In genomic region chr5:169706070-169706469, GRCh38 we compare ENCODE assay signal across 20 cellular contexts.
DNase-seq lines count a peak whose midpoint lies in the region; ATAC-seq and TF ChIP-seq lines count a peak whose summit lies in the region.
"Had no signal": no experiment of that assay in that cellular context is flagged by ENCODE, and none has a peak within 500 bp of the region (broad histone marks: within the 10 kb centered on the region; RNA-seq: fewer than 3 reads in every experiment).

No MANE protein-coding gene starts in this region.

- TF ChIP-seq CTCF in HFFc6 (IDR thresholded peaks at IDR 0.05): no peak
- no peak for TF ChIP-seq CTCF in adrenal gland (IDR thresholded peaks at IDR 0.05)

- H3K27ac Mint-ChIP-seq in activated naive CD8-positive, alpha-beta T cell: peak overlapping the region; percentile 68
- no peak overlapping the region for H3K27ac Mint-ChIP-seq in activated naive CD8-positive, alpha-beta T cell treated with anti-CD3 and anti-CD28 coated beads for 36 hours
- H3K27ac Mint-ChIP-seq in HFFc6: peak overlapping the region; percentile 91
- H3K27ac Mint-ChIP-seq in stimulated activated effector memory CD8-positive, alpha-beta T cell treated with anti-CD3 and anti-CD28 coated beads, Interleukin-12 subunit alpha, Interleukin-12 subunit beta, amount 100 ng/mL, for 72 hours: peak overlapping the region; percentile 89
- H3K27ac Mint-ChIP-seq: activated naive CD8-positive, alpha-beta T cell treated with anti-CD3 and anti-CD28 coated beads, Interleukin-2, amount 10 ng/mL, durations not matched to agents 7 days and 5 days had no signal

- TF ChIP-seq POLR2A in adrenal gland (IDR thresholded peaks at IDR 0.05) (no peak), GM18505 (IDR thresholded peaks at IDR 0.05; ENCODE audit: borderline replicate concordance, extremely low read depth, insufficient read depth, insufficient read length) (no peak)

- H3K27me3 Mint-ChIP-seq in activated naive CD8-positive, alpha-beta T cell: no peaks in the 10 kb centered on the region
- H3K27me3 Mint-ChIP-seq in activated naive CD8-positive, alpha-beta T cell treated with anti-CD3 and anti-CD28 coated beads for 36 hours: no peaks in the 10 kb centered on the region
- peaks cover 1% of the 10 kb centered on the region; the same call in 1 of the 2 replicates for H3K27me3 Mint-ChIP-seq in HFFc6 (ENCODE audit: insufficient read depth)
- H3K27me3 Mint-ChIP-seq: activated naive CD8-positive, alpha-beta T cell treated with anti-CD3 and anti-CD28 coated beads, Interleukin-2, amount 10 ng/mL, durations not matched to agents 7 days and 5 days; naive B cell had no signal

- no peaks in the 10 kb centered on the region for H3K9me3 Mint-ChIP-seq in activated naive CD8-positive, alpha-beta T cell (ENCODE audit: low read depth)
- no peaks in the 10 kb centered on the region for H3K9me3 Mint-ChIP-seq in activated naive CD8-positive, alpha-beta T cell treated with anti-CD3 and anti-CD28 coated beads for 36 hours
- H3K9me3 Mint-ChIP-seq in HFFc6: no peaks in the 10 kb centered on the region
- no peaks in the 10 kb centered on the region for H3K9me3 Mint-ChIP-seq in stimulated activated effector memory CD8-positive, alpha-beta T cell treated with anti-CD3 and anti-CD28 coated beads, Interleukin-12 subunit alpha, Interleukin-12 subunit beta, amount 100 ng/mL, for 72 hours
- H3K9me3 Mint-ChIP-seq: activated naive CD8-positive, alpha-beta T cell treated with anti-CD3 and anti-CD28 coated beads, Interleukin-2, amount 10 ng/mL, durations not matched to agents 7 days and 5 days; naive B cell had no signal

- H3K9me3 ChIP-seq in adrenal gland (replicated peaks in 1 of 3): no peaks in the 10 kb centered on the region
- H3K9me3 ChIP-seq: breast epithelium, pancreas, right lobe of liver, SJCRH30, transverse colon had no signal

- peaks cover 21% of the 10 kb centered on the region for H3K36me3 Mint-ChIP-seq in activated naive CD8-positive, alpha-beta T cell
- H3K36me3 Mint-ChIP-seq in activated naive CD8-positive, alpha-beta T cell treated with anti-CD3 and anti-CD28 coated beads for 36 hours: peaks cover 34% of the 10 kb centered on the region
- no peaks in the 10 kb centered on the region for H3K36me3 Mint-ChIP-seq in HFFc6 (ENCODE audit: low read depth)
- peaks cover 100% of the 10 kb centered on the region for H3K36me3 Mint-ChIP-seq in stimulated activated effector memory CD8-positive, alpha-beta T cell treated with anti-CD3 and anti-CD28 coated beads, Interleukin-12 subunit alpha, Interleukin-12 subunit beta, amount 100 ng/mL, for 72 hours

- H3K4me1 ChIP-seq in adrenal gland (replicated peaks in 1 of 2): peaks cover 6 to 17% of the 10 kb centered on the region in 2 donors
- H3K4me1 ChIP-seq: breast epithelium, pancreas, right lobe of liver, transverse colon had no signal

- intact Hi-C loops in adrenal gland (cut with DNase I): no loop called here

- no peak overlapping the region for H3K4me3 Mint-ChIP-seq in activated naive CD8-positive, alpha-beta T cell
- no peak overlapping the region for H3K4me3 Mint-ChIP-seq in activated naive CD8-positive, alpha-beta T cell treated with anti-CD3 and anti-CD28 coated beads for 36 hours
- peak overlapping the region; percentile 56; the same call in 1 of the 2 replicates for H3K4me3 Mint-ChIP-seq in HFFc6
- H3K4me3 Mint-ChIP-seq in stimulated activated effector memory CD8-positive, alpha-beta T cell treated with anti-CD3 and anti-CD28 coated beads, Interleukin-12 subunit alpha, Interleukin-12 subunit beta, amount 100 ng/mL, for 72 hours: no peak overlapping the region
- H3K4me3 Mint-ChIP-seq: activated naive CD8-positive, alpha-beta T cell treated with anti-CD3 and anti-CD28 coated beads, Interleukin-2, amount 10 ng/mL, durations not matched to agents 7 days and 5 days had no signal

- H3K4me1 Mint-ChIP-seq in activated naive CD8-positive, alpha-beta T cell (ENCODE audit: low read depth): peaks cover 5% of the 10 kb centered on the region
- peaks cover 9% of the 10 kb centered on the region for H3K4me1 Mint-ChIP-seq in activated naive CD8-positive, alpha-beta T cell treated with anti-CD3 and anti-CD28 coated beads for 36 hours
- peaks cover 75% of the 10 kb centered on the region for H3K4me1 Mint-ChIP-seq in HFFc6 (ENCODE audit: low read depth)
- H3K4me1 Mint-ChIP-seq in stimulated activated effector memory CD8-positive, alpha-beta T cell treated with anti-CD3 and anti-CD28 coated beads, Interleukin-12 subunit alpha, Interleukin-12 subunit beta, amount 100 ng/mL, for 72 hours: peaks cover 54% of the 10 kb centered on the region
- H3K4me1 Mint-ChIP-seq: activated naive CD8-positive, alpha-beta T cell treated with anti-CD3 and anti-CD28 coated beads, Interleukin-2, amount 10 ng/mL, durations not matched to agents 7 days and 5 days had no signal

- ATAC-seq in stimulated activated effector memory CD8-positive, alpha-beta T cell treated with anti-CD3 and anti-CD28 coated beads, Interleukin-12 subunit alpha, Interleukin-12 subunit beta, amount 100 ng/mL, for 72 hours: peak; percentile 5
- no peak for ATAC-seq in GM18505 (IDR thresholded peaks at IDR 0.05; ENCODE audit: unreplicated experiment)
- ATAC-seq: pancreas had no signal

- no peaks in the 10 kb centered on the region for H3K27me3 ChIP-seq in adrenal gland
- H3K27me3 ChIP-seq: breast epithelium, pancreas, right lobe of liver, SJCRH30, transverse colon had no signal

- peak overlapping the region in 3 of 5 donors; percentile 59 to 76 (median 69) for H3K27ac ChIP-seq in adrenal gland
- H3K27ac ChIP-seq: breast epithelium, coronary artery, pancreas, right lobe of liver, SJCRH30, transverse colon had no signal

- DNase-seq in activated naive CD8-positive, alpha-beta T cell treated with anti-CD3 and anti-CD28 coated beads for 36 hours: no peak
- DNase-seq in HFFc6 (no peak), adrenal gland (no peak), SIG-M5 treated with dmso at 0.1 percent for 504 hours (lab: John Stamatoyannopoulos, UW; ENCODE audit: unreplicated experiment) (no peak), hepatic stellate cell (ENCODE audit: low spot score) (no peak)
- no peak for DNase-seq in stimulated activated effector memory CD8-positive, alpha-beta T cell treated with anti-CD3 and anti-CD28 coated beads, Interleukin-12 subunit alpha, Interleukin-12 subunit beta, amount 100 ng/mL, for 72 hours (ENCODE audit: low spot score in 2 of 2)
- DNase-seq: activated naive CD8-positive, alpha-beta T cell treated with anti-CD3 and anti-CD28 coated beads, Interleukin-2, amount 10 ng/mL, durations not matched to agents 7 days and 5 days; Calu3; naive B cell; NCI-H1417 treated with DMSO at 0.1 percent for 48 hours; OCI-M1; pancreas; right lobe of liver; SJCRH30; stimulated activated naive CD4-positive, alpha-beta T cell treated with Interleukin-2 at 50 U/mL for 16 hours; transverse colon had no signal

- WGBS in adrenal gland, 4 donors: 92 to 100% (median 94%) methylated on average over 1 of the region's 1 CpG

- H3K4me3 ChIP-seq in adrenal gland: no peak overlapping the region
- H3K4me3 ChIP-seq: breast epithelium, coronary artery, pancreas, right lobe of liver, SJCRH30, transverse colon had no signal

- no peaks in the 10 kb centered on the region for H3K36me3 ChIP-seq in adrenal gland (replicated peaks in 1 of 2)
- H3K36me3 ChIP-seq: breast epithelium, pancreas, right lobe of liver, SJCRH30, transverse colon had no signal
